Comparison of ENCODE assay signal across 9 cellular contexts in genomic region chr14:106691601-106692291, GRCh38.
A peak's percentile ranks its signal among the peaks of the same experiment; 100 is the strongest.
DNase-seq lines count a peak whose midpoint lies in the region; ATAC-seq and TF ChIP-seq lines count a peak whose summit lies in the region.
"Had no signal": no experiment of that assay in that cellular context is flagged by ENCODE, and none has a peak within 500 bp of the region (broad histone marks: within the 10 kb centered on the region; RNA-seq: fewer than 3 reads in every experiment).

No MANE protein-coding gene starts in this region.

- intact Hi-C loops in HCT116 (cut with micrococcal nuclease) (no loop called here), natural killer cell (cut with micrococcal nuclease) (no loop called here)

- no peak overlapping the region for H3K27ac ChIP-seq in HCT116 (ENCODE audit: low read depth, low read length)
- no peak overlapping the region for H3K27ac ChIP-seq in coronary artery

- peaks cover 5% of the 10 kb centered on the region for H3K27me3 Mint-ChIP-seq in activated T-helper 17 cell treated with anti-CD3 and anti-CD28 coated beads, Interleukin-2, amount 50 U/mL, for 72 hours
- peaks cover 5 to 13% of the 10 kb centered on the region in 2 donors for H3K27me3 Mint-ChIP-seq in natural killer cell (ENCODE audit: low read depth in 2 of 2)
- H3K27me3 Mint-ChIP-seq: activated naive CD8-positive, alpha-beta T cell had no signal

- peak; percentile 99 for TF ChIP-seq CTCF in GM13977 (IDR thresholded peaks at IDR 0.05; ENCODE audit: extremely low read depth, insufficient read depth, missing control alignments)
- TF ChIP-seq CTCF in HCT116 (IDR thresholded peaks at IDR 0.05 in 2 of 3, conservative IDR thresholded peaks at IDR 0.05 in 1 of 3; ENCODE audit: borderline replicate concordance in 1 of 3, insufficient read depth in 1 of 3, low read depth in 2 of 3, low read length in 2 of 3), result peak; percentile 36 to 64 (median 37); a peak in 4 of 6 replicates
- TF ChIP-seq CTCF in natural killer cell (IDR thresholded peaks at IDR 0.05), result peak; percentile 44
- TF ChIP-seq CTCF in coronary artery (IDR thresholded peaks at IDR 0.05), result no peak

- H3K9me3 Mint-ChIP-seq in activated T-helper 17 cell treated with anti-CD3 and anti-CD28 coated beads, Interleukin-2, amount 50 U/mL, for 72 hours, result no peaks in the 10 kb centered on the region
- no peaks in the 10 kb centered on the region for H3K9me3 Mint-ChIP-seq in natural killer cell

- no peak for TF ChIP-seq RAD21 in HCT116 (IDR thresholded peaks at IDR 0.05; ENCODE audit: low read depth)

- peaks cover 3% of the 10 kb centered on the region for H3K4me1 Mint-ChIP-seq in activated T-helper 17 cell treated with anti-CD3 and anti-CD28 coated beads, Interleukin-2, amount 50 U/mL, for 72 hours
- H3K4me1 Mint-ChIP-seq in natural killer cell, result peaks cover 0 to 12% of the 10 kb centered on the region in 2 donors

- H3K36me3 ChIP-seq in HCT116 (ENCODE audit: control insufficient read depth in 1 of 2, insufficient read depth in 2 of 2, low read length in 2 of 2), result no peaks in the 10 kb centered on the region

- RAD21 ChIA-PET in HCT116 (lab: Charles Lee; ENCODE audit: low non-redundant PET in 1 of 2, low total read pairs in 2 of 2, uncharacterized antibody in 2 of 2, unreplicated experiment in 2 of 2), result no interaction called here

- TF ChIP-seq POLR2A in HCT116 (IDR thresholded peaks at IDR 0.05; ENCODE audit: borderline replicate concordance, extremely low read depth, insufficient read depth, insufficient read length), result no peak

- H3K9me3 ChIP-seq in HCT116 (ENCODE audit: control insufficient read depth in 1 of 2, insufficient read depth in 1 of 2, low read depth in 1 of 2, low read length in 2 of 2), result peaks cover 0 to 18% of the 10 kb centered on the region in 2 experiments; a peak in 2 of 4 replicates

- no TSS peak for BruUV-seq in HCT116 (replicated peaks; lab: Mats Ljungman, UMichigan)

- in situ Hi-C loops in GM13977 (cut with MboI; ENCODE audit: low pct_unique_long_range_greater_than_20kb, low sequenced_read_pairs, unreplicated experiment), result no loop called here

- POLR2A ChIA-PET in HCT116 (lab: Charles Lee), result no interaction called here

- no peak overlapping the region for H2AFZ ChIP-seq in HCT116 (ENCODE audit: low read depth, low read length, poor library complexity, severe bottlenecking)

- CTCF ChIA-PET in HCT116 (lab: Charles Lee), result no interaction called here

- H3K36me3 Mint-ChIP-seq in activated T-helper 17 cell treated with anti-CD3 and anti-CD28 coated beads, Interleukin-2, amount 50 U/mL, for 72 hours (ENCODE audit: low read depth), result no peaks in the 10 kb centered on the region
- no peaks in the 10 kb centered on the region for H3K36me3 Mint-ChIP-seq in natural killer cell
- H3K36me3 Mint-ChIP-seq: activated naive CD8-positive, alpha-beta T cell had no signal

- H3K4me2 ChIP-seq in HCT116 (ENCODE audit: low read length), result no peak overlapping the region

- H3K27me3 ChIP-seq in HCT116 (ENCODE audit: insufficient read depth, low read length), result no peaks in the 10 kb centered on the region

- DNase-seq in GM13977 (ENCODE audit: low spot score), result peak; percentile 77
- DNase-seq in HCT116 (ENCODE audit: low read depth, low spot score), result no peak
- peak; percentile 24 for DNase-seq in NCI-H69 (lab: John Stamatoyannopoulos, UW)
- peak; percentile 44 for DNase-seq in natural killer cell
- DNase-seq in coronary artery (ENCODE audit: low spot score), result no peak
- no peak for DNase-seq in RPMI8226
- DNase-seq in cerebellum (ENCODE audit: low spot score), result no peak

- H3K27ac Mint-ChIP-seq in activated T-helper 17 cell treated with anti-CD3 and anti-CD28 coated beads, Interleukin-2, amount 50 U/mL, for 72 hours, result no peak overlapping the region
- H3K27ac Mint-ChIP-seq in natural killer cell, result peak overlapping the region in 1 of 2 donors; percentile 35
- H3K27ac Mint-ChIP-seq: activated naive CD8-positive, alpha-beta T cell had no signal

- H3K4me3 ChIP-seq in HCT116 (replicated peaks in 1 of 2; ENCODE audit: low read depth in 1 of 2, low read length in 2 of 2) (no peak overlapping the region), coronary artery (no peak overlapping the region)

- ATAC-seq in HCT116 (no peak), natural killer cell (peak; percentile 16 to 83 (median 58))
- ATAC-seq in activated T-helper 17 cell treated with anti-CD3 and anti-CD28 coated beads, Interleukin-2, amount 50 U/mL, for 72 hours (replicated peaks), result peak; percentile 68

- no peaks in the 10 kb centered on the region for H4K20me1 ChIP-seq in HCT116 (ENCODE audit: insufficient read depth)

- no peak overlapping the region for H3K4me3 Mint-ChIP-seq in activated T-helper 17 cell treated with anti-CD3 and anti-CD28 coated beads, Interleukin-2, amount 50 U/mL, for 72 hours
- no peak overlapping the region for H3K4me3 Mint-ChIP-seq in natural killer cell
- H3K4me3 Mint-ChIP-seq: activated naive CD8-positive, alpha-beta T cell had no signal

- no peaks in the 10 kb centered on the region for H3K4me1 ChIP-seq in HCT116 (ENCODE audit: control insufficient read depth in 1 of 2, insufficient read depth in 2 of 2, low read length in 2 of 2)

- no peaks in the 10 kb centered on the region for H3K79me2 ChIP-seq in HCT116 (ENCODE audit: insufficient read depth, low read length)

- no peaks in the 10 kb centered on the region for H3K9me2 ChIP-seq in HCT116 (ENCODE audit: insufficient read depth)

- H3K9ac ChIP-seq in HCT116 (ENCODE audit: low read length), result no peak overlapping the region

TF ChIP-seq in HCT116, 20 proteins besides CTCF, POLR2A, EP300 and RAD21:
- TF ChIP-seq EZH2phosphoT487 (IDR thresholded peaks at IDR 0.05; ENCODE audit: borderline replicate concordance), result no peak
- TF ChIP-seq SRF (IDR thresholded peaks at IDR 0.05; ENCODE audit: low read depth), result no peak
- no peak for TF ChIP-seq ZBTB33 (IDR thresholded peaks at IDR 0.05; ENCODE audit: extremely low read depth, insufficient replicate concordance, low read length)
- no peak for TF ChIP-seq REST (IDR thresholded peaks at IDR 0.05; ENCODE audit: low read depth)
- no peak for TF ChIP-seq EGR1 (IDR thresholded peaks at IDR 0.05; ENCODE audit: low read depth)
- TF ChIP-seq SIN3A (IDR thresholded peaks at IDR 0.05; ENCODE audit: low read depth), result no peak
- no peak for TF ChIP-seq ELF1 (IDR thresholded peaks at IDR 0.05; ENCODE audit: borderline replicate concordance, low read depth)
- TF ChIP-seq ZFX (IDR thresholded peaks at IDR 0.05), result no peak
- no peak for TF ChIP-seq TCF7L2 (IDR thresholded peaks at IDR 0.05; ENCODE audit: borderline replicate concordance, extremely low read depth, insufficient read depth, insufficient read length)
- no peak for TF ChIP-seq CEBPB (IDR thresholded peaks at IDR 0.05; ENCODE audit: low read depth)
- no peak for TF ChIP-seq MAX (IDR thresholded peaks at IDR 0.05)
- no peak for TF ChIP-seq FOSL1 (IDR thresholded peaks at IDR 0.05; ENCODE audit: low read depth)
- no peak for TF ChIP-seq EZH2 (IDR thresholded peaks at IDR 0.05)
- no peak for TF ChIP-seq SP1 (IDR thresholded peaks at IDR 0.05; ENCODE audit: low read depth)

Comparison
In these comparisons a context has a peak if more than half of its experiments do, and no peak if none do; other contexts are left out.
1. DNase-seq: peak in GM13977 (single experiment), NCI-H69 (single experiment) and natural killer cell (single experiment); none in HCT116 (single experiment), coronary artery (single experiment), RPMI8226 (single experiment) and cerebellum (single experiment).